1 cellular context compared by ENCODE assay signal in the genomic region with DNA sequence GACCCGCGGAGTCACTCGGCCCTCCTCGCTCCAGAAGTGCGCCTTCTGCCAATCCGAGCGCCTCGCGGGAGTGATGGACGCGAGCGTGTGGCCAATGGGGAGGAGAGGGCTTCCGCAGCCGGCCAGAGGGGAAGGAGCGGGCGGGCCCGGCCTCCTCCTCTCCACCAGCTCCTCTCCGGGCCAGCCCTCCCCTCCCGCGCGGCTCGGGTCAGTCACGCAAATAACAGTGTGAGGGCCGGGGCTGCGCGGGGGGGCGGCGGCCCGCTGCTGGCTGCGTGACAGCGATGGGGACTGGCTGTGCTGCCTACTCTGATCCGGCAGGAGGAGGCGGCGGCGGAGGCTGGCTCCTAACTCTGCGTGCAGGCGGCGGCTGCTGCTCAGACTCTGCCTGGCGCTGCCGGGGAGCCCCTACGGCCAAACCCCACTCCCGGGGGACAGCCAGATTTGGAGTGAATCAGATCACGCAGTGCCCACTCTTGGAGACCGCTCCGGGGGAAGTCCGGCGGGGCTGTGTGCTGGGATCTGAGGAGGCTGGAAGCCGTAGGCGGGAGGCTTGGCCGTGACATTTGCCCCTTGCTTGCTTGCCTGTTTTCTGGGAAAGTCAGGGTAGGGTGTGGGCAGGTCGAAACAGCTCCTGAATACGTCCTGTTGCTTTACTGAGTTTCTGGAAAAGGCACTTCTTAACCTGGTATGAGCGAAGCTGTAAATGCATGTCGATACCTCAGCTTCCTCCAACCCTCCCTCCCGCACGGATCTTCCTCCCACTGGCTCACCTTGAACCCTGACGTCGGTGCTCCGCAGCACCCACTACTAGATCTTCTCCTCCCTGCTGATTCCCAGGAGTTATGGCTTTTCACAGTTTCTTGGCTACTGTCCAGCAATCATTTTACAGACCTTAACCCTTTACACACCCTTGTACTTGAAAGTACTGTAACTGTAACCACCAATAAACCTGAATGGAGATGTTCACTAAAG.
TF ChIP-seq lines count a peak whose summit lies in the region.

No MANE protein-coding gene starts in this region.

TF ChIP-seq in K562, 482 proteins besides CTCF, POLR2A, EP300 and RAD21 (continued from another document and continues in another):
- TF ChIP-seq, protein P1, sequence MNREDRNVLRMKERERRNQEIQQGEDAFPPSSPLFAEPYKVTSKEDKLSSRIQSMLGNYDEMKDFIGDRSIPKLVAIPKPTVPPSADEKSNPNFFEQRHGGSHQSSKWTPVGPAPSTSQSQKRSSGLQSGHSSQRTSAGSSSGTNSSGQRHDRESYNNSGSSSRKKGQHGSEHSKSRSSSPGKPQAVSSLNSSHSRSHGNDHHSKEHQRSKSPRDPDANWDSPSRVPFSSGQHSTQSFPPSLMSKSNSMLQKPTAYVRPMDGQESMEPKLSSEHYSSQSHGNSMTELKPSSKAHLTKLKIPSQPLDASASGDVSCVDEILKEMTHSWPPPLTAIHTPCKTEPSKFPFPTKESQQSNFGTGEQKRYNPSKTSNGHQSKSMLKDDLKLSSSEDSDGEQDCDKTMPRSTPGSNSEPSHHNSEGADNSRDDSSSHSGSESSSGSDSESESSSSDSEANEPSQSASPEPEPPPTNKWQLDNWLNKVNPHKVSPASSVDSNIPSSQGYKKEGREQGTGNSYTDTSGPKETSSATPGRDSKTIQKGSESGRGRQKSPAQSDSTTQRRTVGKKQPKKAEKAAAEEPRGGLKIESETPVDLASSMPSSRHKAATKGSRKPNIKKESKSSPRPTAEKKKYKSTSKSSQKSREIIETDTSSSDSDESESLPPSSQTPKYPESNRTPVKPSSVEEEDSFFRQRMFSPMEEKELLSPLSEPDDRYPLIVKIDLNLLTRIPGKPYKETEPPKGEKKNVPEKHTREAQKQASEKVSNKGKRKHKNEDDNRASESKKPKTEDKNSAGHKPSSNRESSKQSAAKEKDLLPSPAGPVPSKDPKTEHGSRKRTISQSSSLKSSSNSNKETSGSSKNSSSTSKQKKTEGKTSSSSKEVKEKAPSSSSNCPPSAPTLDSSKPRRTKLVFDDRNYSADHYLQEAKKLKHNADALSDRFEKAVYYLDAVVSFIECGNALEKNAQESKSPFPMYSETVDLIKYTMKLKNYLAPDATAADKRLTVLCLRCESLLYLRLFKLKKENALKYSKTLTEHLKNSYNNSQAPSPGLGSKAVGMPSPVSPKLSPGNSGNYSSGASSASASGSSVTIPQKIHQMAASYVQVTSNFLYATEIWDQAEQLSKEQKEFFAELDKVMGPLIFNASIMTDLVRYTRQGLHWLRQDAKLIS (CRISPR knock-in tag; IDR thresholded peaks at IDR 0.05), result 0 out of 2 replicates have a peak, but pooled peaks have one; percentile 43
- TF ChIP-seq SAP30 (IDR thresholded peaks at IDR 0.05; ENCODE audit: borderline replicate concordance, insufficient read depth, low read depth, low read length, poor library complexity, severe bottlenecking) (peak; percentile 22), SMARCA5 (IDR thresholded peaks at IDR 0.05) (no peak), ZNF696 (CRISPR knock-in tag; conservative IDR thresholded peaks at IDR 0.05) (no peak), ELF1 (tag; IDR thresholded peaks at IDR 0.05) (no peak), ZNF41 (CRISPR knock-in tag; conservative IDR thresholded peaks at IDR 0.05) (no peak), HDAC8 (tag; IDR thresholded peaks at IDR 0.05) (0 out of 2 replicates have a peak, but pooled peaks have one; percentile 52), RREB1 (CRISPR knock-in tag; IDR thresholded peaks at IDR 0.05) (0 out of 2 replicates have a peak, but pooled peaks have one; percentile 54), SRSF1 (IDR thresholded peaks at IDR 0.05; ENCODE audit: low read depth, low read length) (no peak), ATF1 (CRISPR knock-in tag; IDR thresholded peaks at IDR 0.05) (no peak), ATF1 (tag; IDR thresholded peaks at IDR 0.05) (peak; percentile 77), CAMTA2 (CRISPR knock-in tag; conservative IDR thresholded peaks at IDR 0.05) (no peak), ZNF57 (CRISPR knock-in tag; IDR thresholded peaks at IDR 0.05) (no peak), MCM3 (IDR thresholded peaks at IDR 0.05) (no peak), CTBP1 (IDR thresholded peaks at IDR 0.05; ENCODE audit: borderline replicate concordance) (peak; percentile 74; the same call in 1 of the 2 replicates), CXXC5 (CRISPR knock-in tag; IDR thresholded peaks at IDR 0.05) (peak; percentile 95), EGR1 (conservative IDR thresholded peaks at IDR 0.05) (peak; percentile 71), SIN3B (IDR thresholded peaks at IDR 0.05; ENCODE audit: low read depth) (peak; percentile 31; the same call in 1 of the 2 replicates), LCOR (CRISPR knock-in tag; IDR thresholded peaks at IDR 0.05) (no peak; the same call in none of the 2 replicates), ZNF316 (IDR thresholded peaks at IDR 0.05) (no peak), HMG20B (CRISPR knock-in tag; IDR thresholded peaks at IDR 0.05) (no peak), ZFP30 (CRISPR knock-in tag; IDR thresholded peaks at IDR 0.05; ENCODE audit: borderline replicate concordance) (no peak), TOE1 (IDR thresholded peaks at IDR 0.05; ENCODE audit: borderline replicate concordance) (peak; percentile 37; the same call in 1 of the 2 replicates), TOE1 (CRISPR knock-in tag; IDR thresholded peaks at IDR 0.05; ENCODE audit: borderline replicate concordance, low read depth) (0 out of 2 replicates have a peak, but pooled peaks have one; percentile 50), CBFB (CRISPR knock-in tag; IDR thresholded peaks at IDR 0.05) (no peak), ZHX1 (conservative IDR thresholded peaks at IDR 0.05; ENCODE audit: low read length) (no peak), FOXK1 (CRISPR knock-in tag; IDR thresholded peaks at IDR 0.05; ENCODE audit: borderline replicate concordance) (no peak), ZNF639 (CRISPR knock-in tag; conservative IDR thresholded peaks at IDR 0.05 in 1 of 2, IDR thresholded peaks at IDR 0.05 in 1 of 2) (peak in 1 of 2 experiments; percentile 55; a peak in 1 of 4 replicates), ZFP36 (IDR thresholded peaks at IDR 0.05; ENCODE audit: low read depth, low read length, partially characterized antibody) (peak; percentile 78), ARHGAP35 (IDR thresholded peaks at IDR 0.05; ENCODE audit: partially characterized antibody) (no peak), SUPT5H (IDR thresholded peaks at IDR 0.05) (peak; percentile 60; the same call in 1 of the 2 replicates), ZNF165 (CRISPR knock-in tag; IDR thresholded peaks at IDR 0.05; ENCODE audit: borderline replicate concordance) (0 out of 2 replicates have a peak, but pooled peaks have one; percentile 7), FOXP1 (CRISPR knock-in tag; IDR thresholded peaks at IDR 0.05) (no peak), U2AF1 (optimal IDR thresholded peaks at IDR 0.05; ENCODE audit: low read depth, low read length) (peak; percentile 42)
- TF ChIP-seq, protein P2, sequence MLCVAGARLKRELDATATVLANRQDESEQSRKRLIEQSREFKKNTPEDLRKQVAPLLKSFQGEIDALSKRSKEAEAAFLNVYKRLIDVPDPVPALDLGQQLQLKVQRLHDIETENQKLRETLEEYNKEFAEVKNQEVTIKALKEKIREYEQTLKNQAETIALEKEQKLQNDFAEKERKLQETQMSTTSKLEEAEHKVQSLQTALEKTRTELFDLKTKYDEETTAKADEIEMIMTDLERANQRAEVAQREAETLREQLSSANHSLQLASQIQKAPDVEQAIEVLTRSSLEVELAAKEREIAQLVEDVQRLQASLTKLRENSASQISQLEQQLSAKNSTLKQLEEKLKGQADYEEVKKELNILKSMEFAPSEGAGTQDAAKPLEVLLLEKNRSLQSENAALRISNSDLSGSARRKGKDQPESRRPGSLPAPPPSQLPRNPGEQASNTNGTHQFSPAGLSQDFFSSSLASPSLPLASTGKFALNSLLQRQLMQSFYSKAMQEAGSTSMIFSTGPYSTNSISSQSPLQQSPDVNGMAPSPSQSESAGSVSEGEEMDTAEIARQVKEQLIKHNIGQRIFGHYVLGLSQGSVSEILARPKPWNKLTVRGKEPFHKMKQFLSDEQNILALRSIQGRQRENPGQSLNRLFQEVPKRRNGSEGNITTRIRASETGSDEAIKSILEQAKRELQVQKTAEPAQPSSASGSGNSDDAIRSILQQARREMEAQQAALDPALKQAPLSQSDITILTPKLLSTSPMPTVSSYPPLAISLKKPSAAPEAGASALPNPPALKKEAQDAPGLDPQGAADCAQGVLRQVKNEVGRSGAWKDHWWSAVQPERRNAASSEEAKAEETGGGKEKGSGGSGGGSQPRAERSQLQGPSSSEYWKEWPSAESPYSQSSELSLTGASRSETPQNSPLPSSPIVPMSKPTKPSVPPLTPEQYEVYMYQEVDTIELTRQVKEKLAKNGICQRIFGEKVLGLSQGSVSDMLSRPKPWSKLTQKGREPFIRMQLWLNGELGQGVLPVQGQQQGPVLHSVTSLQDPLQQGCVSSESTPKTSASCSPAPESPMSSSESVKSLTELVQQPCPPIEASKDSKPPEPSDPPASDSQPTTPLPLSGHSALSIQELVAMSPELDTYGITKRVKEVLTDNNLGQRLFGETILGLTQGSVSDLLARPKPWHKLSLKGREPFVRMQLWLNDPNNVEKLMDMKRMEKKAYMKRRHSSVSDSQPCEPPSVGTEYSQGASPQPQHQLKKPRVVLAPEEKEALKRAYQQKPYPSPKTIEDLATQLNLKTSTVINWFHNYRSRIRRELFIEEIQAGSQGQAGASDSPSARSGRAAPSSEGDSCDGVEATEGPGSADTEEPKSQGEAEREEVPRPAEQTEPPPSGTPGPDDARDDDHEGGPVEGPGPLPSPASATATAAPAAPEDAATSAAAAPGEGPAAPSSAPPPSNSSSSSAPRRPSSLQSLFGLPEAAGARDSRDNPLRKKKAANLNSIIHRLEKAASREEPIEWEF (CRISPR knock-in tag; IDR thresholded peaks at IDR 0.05), result no peak
- TF ChIP-seq, protein P3, sequence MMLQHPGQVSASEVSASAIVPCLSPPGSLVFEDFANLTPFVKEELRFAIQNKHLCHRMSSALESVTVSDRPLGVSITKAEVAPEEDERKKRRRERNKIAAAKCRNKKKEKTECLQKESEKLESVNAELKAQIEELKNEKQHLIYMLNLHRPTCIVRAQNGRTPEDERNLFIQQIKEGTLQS (IDR thresholded peaks at IDR 0.05), result no peak
- TF ChIP-seq, protein P3 (CRISPR knock-in tag; conservative IDR thresholded peaks at IDR 0.05), result no peak
